In the genomic region with DNA sequence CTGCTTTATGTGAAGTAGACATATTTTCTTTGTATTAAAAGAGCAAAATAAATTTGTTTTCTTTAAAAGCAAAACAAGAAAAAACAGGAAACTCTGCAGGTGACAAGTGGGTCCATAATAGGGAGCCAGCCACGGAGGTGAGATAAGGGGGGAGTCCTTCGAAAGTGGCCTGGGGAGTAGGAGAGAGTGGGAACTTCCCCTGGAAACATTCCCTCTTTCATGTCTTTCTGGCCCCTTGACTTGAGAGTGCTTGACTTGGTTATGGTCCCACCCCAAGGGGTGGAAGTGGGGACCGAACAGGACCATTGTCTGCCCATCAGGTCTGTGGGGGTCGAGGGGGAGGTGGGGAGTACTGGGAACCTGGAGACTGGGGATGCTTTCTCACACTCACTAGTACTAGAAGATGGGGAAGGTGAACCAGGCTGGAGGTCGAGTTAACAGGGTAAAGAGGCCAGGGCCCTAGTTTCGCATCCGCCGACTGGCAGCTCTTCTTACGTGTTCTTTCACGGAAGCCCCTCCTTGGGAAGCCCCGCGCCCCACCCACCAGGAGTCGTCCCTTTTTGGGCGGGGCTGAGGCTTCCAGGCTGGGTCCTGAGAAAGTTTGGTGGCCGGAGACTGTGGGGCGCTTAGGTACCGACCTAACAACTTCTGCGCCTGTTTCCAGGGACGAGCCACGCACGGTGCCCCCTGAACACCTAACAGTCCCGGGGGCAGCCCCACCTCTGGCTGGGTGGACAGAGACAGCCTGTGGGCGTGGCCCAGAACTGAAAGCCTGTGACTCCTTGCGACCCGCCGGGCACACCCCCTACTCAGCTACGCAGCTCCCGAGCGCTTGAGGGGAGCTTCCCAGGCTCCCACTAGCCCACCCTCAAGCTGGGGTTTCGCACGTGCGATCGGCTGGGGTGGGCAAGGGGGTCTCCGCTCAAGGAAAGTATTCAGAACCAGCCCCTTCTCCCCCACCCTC, we compare ENCODE assay signal across 8 cellular contexts. TPM values are rescaled to one million over a fixed set of nuclear protein-coding genes. Genes with fewer than 3 reads are reported as not detected.
A peak's percentile ranks its signal among the peaks of the same experiment; 100 is the strongest.
DNase-seq lines count a peak whose midpoint lies in the region; ATAC-seq and TF ChIP-seq lines count a peak whose summit lies in the region.

No MANE protein-coding gene starts in this region.

- H3K4me3 ChIP-seq in BJ (ENCODE audit: low read depth, low read length) = peak overlapping the region; percentile 96
- H3K4me3 ChIP-seq in WI38 (ENCODE audit: low read depth, low read length) = peak overlapping the region; percentile 95
- peak overlapping the region; percentile 95 for H3K4me3 ChIP-seq in choroid plexus epithelial cell (ENCODE audit: low read depth, low read length)
- H3K4me3 ChIP-seq in mucosa of descending colon = peak overlapping the region; percentile 85

- ATAC-seq in GM19324 (IDR thresholded peaks at IDR 0.05; ENCODE audit: low FRiP score, unreplicated experiment) (peak; percentile 36), HG03457 (IDR thresholded peaks at IDR 0.05; ENCODE audit: unreplicated experiment) (peak; percentile 25), mucosa of descending colon (peak; percentile 41)
- peak; percentile 59 for ATAC-seq in stimulated activated naive B cell treated with anti-CD40 and anti-IgM and Interleukin-4, amounts not matched to agents 10 μg/mL and 1 μg/mL and 100 μg/mL, for 72 hours (replicated peaks)

- peaks cover 2% of the 10 kb centered on the region for H3K27me3 ChIP-seq in BJ (ENCODE audit: control insufficient read depth, insufficient read depth, low read length)

- CTCF ChIA-PET in BJ (lab: Yijun Ruan, JAX) = interaction anchor here (1.1 to 7.1 kb wide), 10 partner anchors 10 to 264 kb away, joined by 3 to 118 read pairs (median 4); no protein-coding TSS in a partner anchor

- DNase-seq in BJ (ENCODE audit: low read depth) (no peak), choroid plexus epithelial cell (ENCODE audit: low read depth) (no peak), mucosa of descending colon (peak; percentile 78 to 91 (median 79)), NCI-H1694 (lab: John Stamatoyannopoulos, UW) (no peak)
- peak; percentile 85 for DNase-seq in stimulated activated naive B cell treated with anti-CD40 and anti-IgM and Interleukin-4, amounts not matched to agents 10 μg/mL and 1 μg/mL and 100 μg/mL, for 72 hours

- peaks cover 40 to 81% of the 10 kb centered on the region in 2 donors for H3K4me1 Mint-ChIP-seq in stimulated activated naive B cell treated with anti-CD40 and anti-IgM and Interleukin-4, amounts not matched to agents 10 μg/mL and 1 μg/mL and 100 μg/mL, for 72 hours

- peaks cover 11 to 33% of the 10 kb centered on the region in 2 donors for H3K27me3 Mint-ChIP-seq in stimulated activated naive B cell treated with anti-CD40 and anti-IgM and Interleukin-4, amounts not matched to agents 10 μg/mL and 1 μg/mL and 100 μg/mL, for 72 hours

- H3K9me3 Mint-ChIP-seq in stimulated activated naive B cell treated with anti-CD40 and anti-IgM and Interleukin-4, amounts not matched to agents 10 μg/mL and 1 μg/mL and 100 μg/mL, for 72 hours = peaks cover 0 to 1% of the 10 kb centered on the region in 2 donors

- intact Hi-C loops in mucosa of descending colon (cut with DNase I, micrococcal nuclease) = loop anchor here in 1 of 2 donors (10.0 kb wide), 1 partner anchor 204 kb away; no protein-coding TSS in a partner anchor

- H3K4me1 ChIP-seq in mucosa of descending colon (ENCODE audit: low read depth) = peaks cover 46% of the 10 kb centered on the region

- 0 out of 2 replicates have a peak, but pooled peaks cover 1% of the 10 kb centered on the region for H3K36me3 ChIP-seq in BJ (ENCODE audit: control insufficient read depth, insufficient read depth, low read length)
- no peaks in the 10 kb centered on the region for H3K36me3 ChIP-seq in mucosa of descending colon (ENCODE audit: low read depth)

- TF ChIP-seq CTCF in BJ (IDR thresholded peaks at IDR 0.05; ENCODE audit: insufficient read depth, low read depth, low read length) = no peak
- no peak for TF ChIP-seq CTCF in WI38 (IDR thresholded peaks at IDR 0.05; ENCODE audit: low read depth, low read length)
- no peak for TF ChIP-seq CTCF in choroid plexus epithelial cell (conservative IDR thresholded peaks at IDR 0.05; ENCODE audit: low read depth, low read length)
- no peak for TF ChIP-seq CTCF in mucosa of descending colon (IDR thresholded peaks at IDR 0.05)

- H3K36me3 Mint-ChIP-seq in stimulated activated naive B cell treated with anti-CD40 and anti-IgM and Interleukin-4, amounts not matched to agents 10 μg/mL and 1 μg/mL and 100 μg/mL, for 72 hours = peaks cover 12 to 14% of the 10 kb centered on the region in 2 donors

- peak overlapping the region; percentile 90 for H3K27ac Mint-ChIP-seq in stimulated activated naive B cell treated with anti-CD40 and anti-IgM and Interleukin-4, amounts not matched to agents 10 μg/mL and 1 μg/mL and 100 μg/mL, for 72 hours

- H3K4me3 Mint-ChIP-seq in stimulated activated naive B cell treated with anti-CD40 and anti-IgM and Interleukin-4, amounts not matched to agents 10 μg/mL and 1 μg/mL and 100 μg/mL, for 72 hours = peak overlapping the region; percentile 91

- no peaks in the 10 kb centered on the region for H3K9me3 ChIP-seq in mucosa of descending colon

- POLR2A ChIA-PET in BJ (lab: Charles Lee) = no interaction called here

RNA-seq across cellular contexts. Expression of a gene that starts 0.8 kb away (rescaled TPM):
- 11.1 and 18.6 TPM in 2 replicates for polyA plus RNA-seq in BJ (2011; rRNA removed)
- polyA minus RNA-seq in BJ (2011; rRNA and poly(A)+ RNA removed) = 3.7 and 6.2 TPM in 2 replicates
- total RNA-seq in mucosa of descending colon = 10 to 100 TPM; 21.0 to 27.4 (median 26.6) TPM

RNA-seq across cellular contexts. Expression of a gene that starts 0.8 kb away (rescaled TPM):
- 4.1 and 5.7 TPM in 2 replicates for polyA plus RNA-seq in BJ (2011; rRNA removed)
- 1.1 and 1.4 TPM in 2 replicates for polyA minus RNA-seq in BJ (2011; rRNA and poly(A)+ RNA removed)
- 10 to 100 TPM; 23.3 to 33.8 (median 24.5) TPM for total RNA-seq in mucosa of descending colon

RNA-seq across cellular contexts. Expression of a gene that starts 5.6 kb away (rescaled TPM):
- 3.2 and 4.1 TPM in 2 replicates for polyA plus RNA-seq in BJ (2011; rRNA removed)
- polyA minus RNA-seq in BJ (2011; rRNA and poly(A)+ RNA removed) = 2.4 and 3.9 TPM in 2 replicates
- 100 to 1,000 TPM in 1 of 3 donors, 10 to 100 TPM in 2; 26.0 to 113 (median 64.4) TPM for total RNA-seq in mucosa of descending colon

RNA-seq across cellular contexts. Expression of a gene that starts 8.1 kb away (rescaled TPM):
- polyA plus RNA-seq in BJ (2011; rRNA removed) = 25.7 and 34.9 TPM in 2 replicates
- polyA minus RNA-seq in BJ (2011; rRNA and poly(A)+ RNA removed) = 17.4 and 21.5 TPM in 2 replicates
- 1 to 10 TPM; 1.5 to 8.4 (median 4.0) TPM for total RNA-seq in mucosa of descending colon

RNA-seq across cellular contexts. Expression of a gene that starts 11.4 kb away (rescaled TPM):
- polyA plus RNA-seq in BJ (2011; rRNA removed) = 12.7 and 14.7 TPM in 2 replicates
- polyA minus RNA-seq in BJ (2011; rRNA and poly(A)+ RNA removed) = 3.2 and 4.7 TPM in 2 replicates
- 10 to 100 TPM; 23.5 to 35.9 (median 32.0) TPM for total RNA-seq in mucosa of descending colon

Comparison
In these comparisons a context has a peak if more than half of its experiments do, and no peak if none do; other contexts are left out.
1. DNase-seq: peak in mucosa of descending colon (3 of 3) and stimulated activated naive B cell treated with anti-CD40 and anti-IgM and Interleukin-4, amounts not matched to agents 10 μg/mL and 1 μg/mL and 100 μg/mL, for 72 hours (single experiment); none in BJ (single experiment), choroid plexus epithelial cell (single experiment) and NCI-H1694 (single experiment).
2. Peak in every context shown above with its lines, with median percentiles within 50 percentile points of each other: H3K4me3 ChIP-seq and ATAC-seq.